15 cellular contexts compared by ENCODE assay signal in the genomic region with DNA sequence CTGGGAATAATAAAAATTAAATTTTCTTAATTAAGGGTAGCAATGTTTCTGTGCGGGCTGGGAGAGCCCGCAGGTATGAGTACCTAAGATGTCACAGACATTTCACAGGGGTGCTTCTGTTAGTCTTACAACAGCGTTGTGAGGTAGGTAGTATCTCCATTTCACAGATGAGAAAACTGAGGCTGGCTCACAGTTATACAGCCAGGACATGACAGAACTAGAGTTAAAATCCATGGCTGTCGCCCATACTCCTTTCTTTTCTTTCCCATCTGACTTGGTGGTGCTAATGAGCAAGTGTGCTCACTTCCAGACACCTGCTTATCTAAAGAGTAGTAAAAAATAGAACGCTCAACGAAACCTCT.
"Had no signal": no experiment of that assay in that cellular context is flagged by ENCODE, and none has a peak within 500 bp of the region (broad histone marks: within the 10 kb centered on the region; RNA-seq: fewer than 3 reads in every experiment).

No MANE protein-coding gene starts in this region.

- H3K36me3 Mint-ChIP-seq: stimulated activated effector memory CD8-positive, alpha-beta T cell treated with anti-CD3 and anti-CD28 coated beads, Interleukin-12 subunit alpha, Interleukin-12 subunit beta, amount 100 ng/mL, for 72 hours; WTC11 had no signal

- H3K9me3 Mint-ChIP-seq: activated naive CD8-positive, alpha-beta T cell treated with anti-CD3 and anti-CD28 coated beads, Interleukin-2, amount 50 U/mL, for 24 hours; stimulated activated effector memory CD8-positive, alpha-beta T cell treated with anti-CD3 and anti-CD28 coated beads, Interleukin-12 subunit alpha, Interleukin-12 subunit beta, amount 100 ng/mL, for 72 hours; T-helper 1 cell treated with Interleukin-12 subunit alpha and Interleukin-12 subunit beta and Interleukin-4 antibody, amounts not matched to agents 30 μg/mL and 1 μg/mL, for 36 hours; WTC11 had no signal

- H3K27ac Mint-ChIP-seq: stimulated activated effector memory CD8-positive, alpha-beta T cell treated with anti-CD3 and anti-CD28 coated beads, Interleukin-12 subunit alpha, Interleukin-12 subunit beta, amount 100 ng/mL, for 72 hours; WTC11 had no signal

- H3K27me3 ChIP-seq: ascending aorta, tibial artery had no signal

- H3K36me3 ChIP-seq: ascending aorta, cardiac muscle cell, lower lobe of right lung, tibial artery had no signal

- H3K9me3 ChIP-seq: ascending aorta, lower lobe of right lung, tibial artery had no signal

- H3K27ac ChIP-seq: cardiac muscle cell, lower lobe of right lung had no signal

- ATAC-seq: activated CD8-positive, alpha-beta T cell treated with anti-CD3 and anti-CD28 coated beads, Interleukin-2, amount 10 ng/mL, durations not matched to agents 7 days and 5 days; activated naive CD8-positive, alpha-beta T cell treated with anti-CD3 and anti-CD28 coated beads, Interleukin-2, amount 50 U/mL, for 24 hours; lower lobe of right lung; stimulated activated effector memory CD8-positive, alpha-beta T cell treated with anti-CD3 and anti-CD28 coated beads, Interleukin-12 subunit alpha, Interleukin-12 subunit beta, amount 100 ng/mL, for 72 hours; WTC11 had no signal

- DNase-seq: activated CD4-positive, alpha-beta T cell treated with anti-CD3 and anti-CD28 coated beads for 48 hours; activated CD8-positive, alpha-beta memory T cell treated with anti-CD3 and anti-CD28 coated beads, Interleukin-2, amount 50 U/mL, for 48 hours; activated CD8-positive, alpha-beta T cell treated with anti-CD3 and anti-CD28 coated beads, Interleukin-2, amount 10 ng/mL, durations not matched to agents 7 days and 5 days; activated naive CD4-positive, alpha-beta T cell treated with Interleukin-2 at 50 U/mL for 16 hours; activated naive CD8-positive, alpha-beta T cell treated with anti-CD3 and anti-CD28 coated beads, Interleukin-2, amount 50 U/mL, for 24 hours; hippocampal formation; lower lobe of right lung; midbrain; retina; tibial artery had no signal

- H3K4me3 ChIP-seq: cardiac muscle cell, lower lobe of right lung had no signal
